Comparison of ENCODE assay signal across 27 cellular contexts in the genomic region with DNA sequence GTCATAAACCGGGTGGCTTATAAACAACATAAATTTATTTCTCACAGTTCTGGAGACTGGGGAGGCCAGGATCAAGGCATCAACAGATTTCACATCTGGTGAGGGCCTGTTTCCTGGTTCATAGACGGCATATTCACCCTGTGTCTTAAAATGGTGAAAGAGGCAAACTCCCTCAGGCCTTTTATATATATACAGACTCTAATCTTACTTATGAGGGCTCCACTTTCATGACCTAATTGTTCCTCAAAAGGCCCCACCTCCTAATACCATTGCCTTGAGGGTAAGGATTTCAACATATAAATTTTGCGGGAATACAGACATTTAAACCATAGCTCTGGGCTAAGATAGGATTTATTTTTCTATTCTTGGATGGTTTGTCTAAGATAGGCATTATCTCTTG.
"Had no signal": no experiment of that assay in that cellular context is flagged by ENCODE, and none has a peak within 500 bp of the region (broad histone marks: within the 10 kb centered on the region; RNA-seq: fewer than 3 reads in every experiment).

No MANE protein-coding gene starts in this region.

- H3K4me3 Mint-ChIP-seq: activated naive CD4-positive, alpha-beta T cell treated with anti-CD3 and anti-CD28 coated beads, Interleukin-2, amount 10 ng/mL, durations not matched to agents 7 days and 5 days; activated naive CD8-positive, alpha-beta T cell treated with anti-CD3 and anti-CD28 coated beads, Interleukin-2, amount 10 ng/mL, durations not matched to agents 7 days and 5 days; naive thymus-derived CD8-positive, alpha-beta T cell; neural crest cell; T-helper 1 cell treated with Interleukin-12 subunit alpha and Interleukin-12 subunit beta and Interleukin-4 antibody, amounts not matched to agents 30 μg/mL and 1 μg/mL, for 36 hours had no signal

- DNase-seq: activated CD4-positive, alpha-beta T cell treated with anti-CD3 and anti-CD28 coated beads for 4 hours; activated CD4-positive, alpha-beta T cell treated with anti-CD3 and anti-CD28 coated beads, Interleukin-2, amount 50 U/mL, for 4 hours; activated gamma-delta T cell; activated naive CD4-positive, alpha-beta T cell treated with anti-CD3 and anti-CD28 coated beads, Interleukin-2, amount 10 ng/mL, durations not matched to agents 7 days and 5 days; activated naive CD8-positive, alpha-beta T cell treated with anti-CD3 and anti-CD28 coated beads, Interleukin-2, amount 10 ng/mL, durations not matched to agents 7 days and 5 days; activated T-cell treated with anti-CD3 and anti-CD28 coated beads for 4 hours; amniotic stem cell; central memory CD4-positive, alpha-beta T cell; dermis blood vessel endothelial cell; effector CD4-positive, alpha-beta T cell; heart right ventricle; kidney glomerular epithelial cell; lower lobe of right lung; mesenchymal stem cell; naive thymus-derived CD8-positive, alpha-beta T cell; occipital lobe; psoas muscle; spleen; stimulated activated naive CD4-positive, alpha-beta T cell; T-helper 9 cell; tibial artery; upper lobe of right lung had no signal

- H3K27me3 Mint-ChIP-seq: activated naive CD4-positive, alpha-beta T cell treated with anti-CD3 and anti-CD28 coated beads, Interleukin-2, amount 10 ng/mL, durations not matched to agents 7 days and 5 days; activated naive CD8-positive, alpha-beta T cell treated with anti-CD3 and anti-CD28 coated beads, Interleukin-2, amount 10 ng/mL, durations not matched to agents 7 days and 5 days; naive thymus-derived CD8-positive, alpha-beta T cell had no signal

- H3K4me1 Mint-ChIP-seq: activated naive CD4-positive, alpha-beta T cell treated with anti-CD3 and anti-CD28 coated beads, Interleukin-2, amount 10 ng/mL, durations not matched to agents 7 days and 5 days; activated naive CD8-positive, alpha-beta T cell treated with anti-CD3 and anti-CD28 coated beads, Interleukin-2, amount 10 ng/mL, durations not matched to agents 7 days and 5 days; naive thymus-derived CD8-positive, alpha-beta T cell; neural crest cell had no signal

- H3K4me3 ChIP-seq: heart right ventricle, lower lobe of right lung, psoas muscle, right atrium auricular region, spleen, suprapubic skin, tibial artery, upper lobe of right lung had no signal

- ATAC-seq: heart right ventricle; left lobe of liver; lower lobe of right lung; naive thymus-derived CD8-positive, alpha-beta T cell; psoas muscle; upper lobe of right lung had no signal

- H3K27ac Mint-ChIP-seq: activated naive CD4-positive, alpha-beta T cell treated with anti-CD3 and anti-CD28 coated beads, Interleukin-2, amount 10 ng/mL, durations not matched to agents 7 days and 5 days; activated naive CD8-positive, alpha-beta T cell treated with anti-CD3 and anti-CD28 coated beads, Interleukin-2, amount 10 ng/mL, durations not matched to agents 7 days and 5 days; naive thymus-derived CD8-positive, alpha-beta T cell; T-helper 1 cell treated with Interleukin-12 subunit alpha and Interleukin-12 subunit beta and Interleukin-4 antibody, amounts not matched to agents 30 μg/mL and 1 μg/mL, for 36 hours had no signal

- H3K36me3 Mint-ChIP-seq: activated naive CD4-positive, alpha-beta T cell treated with anti-CD3 and anti-CD28 coated beads, Interleukin-2, amount 10 ng/mL, durations not matched to agents 7 days and 5 days; activated naive CD8-positive, alpha-beta T cell treated with anti-CD3 and anti-CD28 coated beads, Interleukin-2, amount 10 ng/mL, durations not matched to agents 7 days and 5 days; naive thymus-derived CD8-positive, alpha-beta T cell had no signal

- H3K9me3 Mint-ChIP-seq: activated naive CD4-positive, alpha-beta T cell treated with anti-CD3 and anti-CD28 coated beads, Interleukin-2, amount 10 ng/mL, durations not matched to agents 7 days and 5 days; activated naive CD8-positive, alpha-beta T cell treated with anti-CD3 and anti-CD28 coated beads, Interleukin-2, amount 10 ng/mL, durations not matched to agents 7 days and 5 days; neural crest cell; T-helper 1 cell treated with Interleukin-12 subunit alpha and Interleukin-12 subunit beta and Interleukin-4 antibody, amounts not matched to agents 30 μg/mL and 1 μg/mL, for 36 hours had no signal
